ENCODE assay signal across 8 cellular contexts in the genomic region with DNA sequence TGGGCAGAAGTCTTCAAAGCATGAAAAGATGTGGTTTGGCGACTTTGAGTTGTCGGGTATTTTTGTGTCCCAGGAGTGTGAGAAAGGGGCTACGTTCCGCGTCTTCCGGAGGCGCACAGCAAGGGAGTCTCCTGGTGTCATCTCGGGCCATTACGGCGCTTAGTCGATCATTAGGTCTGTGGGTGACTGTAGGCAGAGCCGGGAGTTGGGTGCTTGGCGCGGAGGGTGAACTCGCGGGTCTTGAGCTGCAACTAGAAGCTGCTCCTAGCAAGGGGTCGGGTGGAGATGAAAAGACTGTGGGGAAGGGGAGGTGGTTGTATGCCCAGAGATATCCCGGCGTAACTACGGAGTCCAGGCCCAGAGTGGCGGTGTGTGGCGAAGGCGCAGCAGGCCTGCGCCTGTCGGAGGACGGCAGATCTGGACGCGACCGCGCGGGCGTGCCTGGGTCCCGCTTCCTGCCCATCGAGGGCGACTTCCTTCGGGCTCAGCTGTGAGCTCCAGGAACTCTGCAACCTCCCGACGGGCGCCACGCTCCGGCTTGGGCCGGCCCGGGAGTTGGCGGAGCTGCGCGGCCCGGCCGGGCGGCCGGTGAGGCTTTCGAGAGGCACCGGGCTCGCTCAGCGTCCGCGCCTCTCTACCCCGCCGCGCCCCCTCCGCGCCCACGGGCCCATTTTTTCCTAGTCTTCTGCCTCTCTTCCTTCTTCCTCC. TPM values are rescaled to one million over a fixed set of nuclear protein-coding genes. Genes with fewer than 3 reads are reported as not detected.
A peak's percentile ranks its signal among the peaks of the same experiment; 100 is the strongest.
DNase-seq lines count a peak whose midpoint lies in the region; ATAC-seq, FAIRE-seq and TF ChIP-seq lines count a peak whose summit lies in the region.

No MANE protein-coding gene starts in this region.

- DNase-seq in NCI-H510A (lab: John Stamatoyannopoulos, UW) = peak; percentile 7
- no peak for DNase-seq in NCI-H510A treated with DMSO at 0.1 percent for 48 hours (lab: John Stamatoyannopoulos, UW)
- DNase-seq in Panc1 (ENCODE audit: low read depth, low spot score) = no peak
- no peak for DNase-seq in skeletal muscle cell (ENCODE audit: low read depth)
- DNase-seq in T-helper 9 cell = no peak
- DNase-seq in urothelium cell line (ENCODE audit: low spot score) = no peak

- H3K4me3 ChIP-seq in Panc1 (ENCODE audit: low read depth in 2 of 2, low read length in 2 of 2) = peak overlapping the region; percentile 46 to 54
- peak overlapping the region; percentile 2 to 49 for H3K4me3 ChIP-seq in gastroesophageal sphincter
- H3K4me3 ChIP-seq in skeletal muscle cell (ENCODE audit: low read depth, low read length) = peak overlapping the region; percentile 51

- no peak for TF ChIP-seq EP300 in gastroesophageal sphincter (IDR thresholded peaks at IDR 0.05)

- TF ChIP-seq CTCF in Panc1 (IDR thresholded peaks at IDR 0.05) (no peak), gastroesophageal sphincter (IDR thresholded peaks at IDR 0.05) (no peak)

- BruUV-seq in Panc1 (replicated peaks; lab: Mats Ljungman, UMichigan) = no TSS peak

- POLR2A ChIA-PET in Panc1 (lab: Charles Lee) = no interaction called here

- TF ChIP-seq POLR2A in gastroesophageal sphincter (IDR thresholded peaks at IDR 0.05) = no peak

- CTCF ChIA-PET in Panc1 (lab: Charles Lee) = no interaction called here

- WGBS in gastroesophageal sphincter (ENCODE audit: low coverage in 1 of 2), 2 donors = 0 to 5% methylated on average over 1 to 19 of the region's 62 CpGs

- no peak for FAIRE-seq in urothelium cell line (lab: Jason Lieb, UNC)

- intact Hi-C loops in Panc1 (cut with micrococcal nuclease; ENCODE audit: unreplicated experiment) = loop anchor here (10.0 kb wide), 1 partner anchor 162 kb away; no protein-coding TSS in a partner anchor

- ATAC-seq in Panc1 (peak; percentile 19; the same call in 1 of the 2 replicates), gastroesophageal sphincter (no peak), GM18909 (IDR thresholded peaks at IDR 0.05; ENCODE audit: poor library complexity, unreplicated experiment) (no peak)

- in situ Hi-C loops in Panc1 (cut with HindIII; ENCODE audit: low pct_unique_long_range_greater_than_20kb, low sequenced_read_pairs) = no loop called here

- H3K9me3 ChIP-seq in Panc1 (ENCODE audit: control insufficient read depth, insufficient read depth, low read depth, low read length) (no peaks in the 10 kb centered on the region), gastroesophageal sphincter (peaks cover 0 to 12% (median 0%) of the 10 kb centered on the region in 3 donors)

- H3K27me3 ChIP-seq in Panc1 (ENCODE audit: control insufficient read depth, insufficient read depth, low read length) = 0 out of 2 replicates have a peak, but pooled peaks cover 2% of the 10 kb centered on the region
- peaks cover 100% of the 10 kb centered on the region for H3K27me3 ChIP-seq in gastroesophageal sphincter

- H3K27ac ChIP-seq in Panc1 (ENCODE audit: low read length) (no peak overlapping the region), gastroesophageal sphincter (peak overlapping the region in 3 of 4 donors; percentile 8 to 57 (median 30))

- no peaks in the 10 kb centered on the region for H3K36me3 ChIP-seq in Panc1 (ENCODE audit: control insufficient read depth, insufficient read depth, low read length)
- no peaks in the 10 kb centered on the region for H3K36me3 ChIP-seq in gastroesophageal sphincter

- no peaks in the 10 kb centered on the region for H3K4me1 ChIP-seq in Panc1 (ENCODE audit: control insufficient read depth, insufficient read depth, low read length)
- peaks cover 0 to 58% (median 35%) of the 10 kb centered on the region in 3 donors for H3K4me1 ChIP-seq in gastroesophageal sphincter

RNA-seq across cellular contexts. Expression of a gene that starts 2.7 kb away (rescaled TPM):
- total RNA-seq in Panc1 (2021; ENCODE audit: unreplicated experiment) (1.2 TPM), gastroesophageal sphincter (1 to 10 TPM in 3 of 4 donors, under 1 TPM in 1; 0.62 to 5.5 (median 3.0) TPM)
- 0.70 TPM for polyA plus RNA-seq in Panc1 (2012; ENCODE audit: insufficient read length)
